ENCODE assay signal across 15 cellular contexts in genomic region chr9:105295986-105296385, GRCh38. TPM values are rescaled to one million over a fixed set of nuclear protein-coding genes. Genes with fewer than 3 reads are reported as not detected.
DNase-seq lines count a peak whose midpoint lies in the region; ATAC-seq and TF ChIP-seq lines count a peak whose summit lies in the region.
"Had no signal": no experiment of that assay in that cellular context is flagged by ENCODE, and none has a peak within 500 bp of the region (broad histone marks: within the 10 kb centered on the region; RNA-seq: fewer than 3 reads in every experiment).

No MANE protein-coding gene starts in this region.

- H3K14ac ChIP-seq in H9 (ENCODE audit: insufficient read depth, low read length) (no peak overlapping the region), neuronal stem cell (ENCODE audit: low read length) (no peak overlapping the region)

- H3K36me3 Mint-ChIP-seq in H9 (ENCODE audit: insufficient read depth in 1 of 3, low read depth in 3 of 3): peaks cover 10 to 22% (median 21%) of the 10 kb centered on the region in 3 experiments
- H3K36me3 Mint-ChIP-seq in stimulated activated naive B cell treated with anti-CD40 and anti-IgM and Interleukin-4, amounts not matched to agents 10 μg/mL and 1 μg/mL and 100 μg/mL, for 72 hours: peaks cover 5 to 12% of the 10 kb centered on the region in 2 donors
- H3K36me3 Mint-ChIP-seq: natural killer cell treated with Interleukin-12 subunit alpha and Interleukin-12 subunit beta and Interleukin-15 and Interleukin-18, amount 100 ng/mL, for 72 hours had no signal

- H3K4ac ChIP-seq in H9 (ENCODE audit: low read depth, low read length) (no peak overlapping the region), neuronal stem cell (ENCODE audit: low read length) (no peak overlapping the region)

- no peak for TF ChIP-seq POLR2A in gastrocnemius medialis (IDR thresholded peaks at IDR 0.05)

- peaks cover 77 to 81% of the 10 kb centered on the region in 2 experiments for H3K4me1 Mint-ChIP-seq in H9
- H3K4me1 Mint-ChIP-seq in stimulated activated naive B cell treated with anti-CD40 and anti-IgM and Interleukin-4, amounts not matched to agents 10 μg/mL and 1 μg/mL and 100 μg/mL, for 72 hours: peaks cover 1 to 16% of the 10 kb centered on the region in 2 donors

- no peaks in the 10 kb centered on the region for H3K9me3 Mint-ChIP-seq in H9
- no peaks in the 10 kb centered on the region for H3K9me3 Mint-ChIP-seq in stimulated activated naive B cell treated with anti-CD40 and anti-IgM and Interleukin-4, amounts not matched to agents 10 μg/mL and 1 μg/mL and 100 μg/mL, for 72 hours
- H3K9me3 Mint-ChIP-seq: activated naive CD8-positive, alpha-beta T cell treated with anti-CD3 and anti-CD28 coated beads, Interleukin-2, amount 10 ng/mL, durations not matched to agents 7 days and 5 days; natural killer cell treated with Interleukin-12 subunit alpha and Interleukin-12 subunit beta and Interleukin-15 and Interleukin-18, amount 100 ng/mL, for 72 hours had no signal

- H3K79me2 ChIP-seq in H9 (ENCODE audit: insufficient read depth, low read length): no peaks in the 10 kb centered on the region; the same call in 1 of the 2 replicates

- no peak overlapping the region for H3K18ac ChIP-seq in H9 (ENCODE audit: insufficient read length, low read depth, low read length)
- H3K18ac ChIP-seq in neuronal stem cell (ENCODE audit: low read length): no peak overlapping the region

- no CpG with 5 or more reads among the region's 4 CpGs for WGBS in H9 (ENCODE audit: extremely low coverage, insufficient read length, low lambda C conversion rate)
- no CpG with 5 or more reads among the region's 4 CpGs for WGBS in neuronal stem cell (ENCODE audit: extremely low coverage in 2 of 2, insufficient read length in 2 of 2, insufficient replicate concordance in 1 of 2), 2 donors

- H3K9me3 ChIP-seq in H9 (ENCODE audit: control insufficient read depth, low read depth, low read length) (no peaks in the 10 kb centered on the region), neuronal stem cell (replicated peaks in 1 of 2; ENCODE audit: control insufficient read depth in 2 of 2, insufficient read depth in 1 of 2, low read depth in 1 of 2, low read length in 2 of 2) (no peaks in the 10 kb centered on the region), gastrocnemius medialis (no peaks in the 10 kb centered on the region)
- H3K9me3 ChIP-seq: spleen had no signal

- no peaks in the 10 kb centered on the region for H3K36me3 ChIP-seq in neuronal stem cell (replicated peaks in 1 of 2; ENCODE audit: control insufficient read depth in 2 of 2, insufficient read depth in 2 of 2, low read length in 2 of 2)
- H3K36me3 ChIP-seq in gastrocnemius medialis: peaks cover 0 to 10% of the 10 kb centered on the region in 2 donors

- ATAC-seq in gastrocnemius medialis (no peak), HG02981 (IDR thresholded peaks at IDR 0.05; ENCODE audit: unreplicated experiment) (no peak), GM18517 (IDR thresholded peaks at IDR 0.05; ENCODE audit: unreplicated experiment) (no peak)
- no peak for ATAC-seq in stimulated activated naive B cell treated with anti-CD40 and anti-IgM and Interleukin-4, amounts not matched to agents 10 μg/mL and 1 μg/mL and 100 μg/mL, for 72 hours (replicated peaks)
- ATAC-seq: natural killer cell treated with Interleukin-12 subunit alpha and Interleukin-12 subunit beta and Interleukin-15 and Interleukin-18, amount 100 ng/mL, for 72 hours had no signal

- H3K27me3 Mint-ChIP-seq in H9 (ENCODE audit: low read depth): no peaks in the 10 kb centered on the region
- no peaks in the 10 kb centered on the region for H3K27me3 Mint-ChIP-seq in stimulated activated naive B cell treated with anti-CD40 and anti-IgM and Interleukin-4, amounts not matched to agents 10 μg/mL and 1 μg/mL and 100 μg/mL, for 72 hours

- H3K23me2 ChIP-seq in H9 (ENCODE audit: insufficient read length, low read depth, low read length, poor library complexity, severe bottlenecking): no peaks in the 10 kb centered on the region

- H3K4me3 Mint-ChIP-seq in H9: peak overlapping the region; percentile 38 to 39; a peak in 4 of 5 replicates
- no peak overlapping the region for H3K4me3 Mint-ChIP-seq in stimulated activated naive B cell treated with anti-CD40 and anti-IgM and Interleukin-4, amounts not matched to agents 10 μg/mL and 1 μg/mL and 100 μg/mL, for 72 hours
- H3K4me3 Mint-ChIP-seq: activated naive CD8-positive, alpha-beta T cell treated with anti-CD3 and anti-CD28 coated beads, Interleukin-2, amount 10 ng/mL, durations not matched to agents 7 days and 5 days; natural killer cell treated with Interleukin-12 subunit alpha and Interleukin-12 subunit beta and Interleukin-15 and Interleukin-18, amount 100 ng/mL, for 72 hours had no signal

- no peak overlapping the region for H3K56ac ChIP-seq in H9 (ENCODE audit: insufficient read length, low read depth, low read length)

- no peak overlapping the region for H2BK20ac ChIP-seq in H9 (ENCODE audit: low read depth, low read length, poor library complexity, severe bottlenecking)

- no peak overlapping the region for H2AFZ ChIP-seq in H9 (ENCODE audit: low read length)
- H2AFZ ChIP-seq in neuronal stem cell (ENCODE audit: low read length): peak overlapping the region; percentile 40

- peak overlapping the region; percentile 14 for H2BK120ac ChIP-seq in H9 (ENCODE audit: low read depth, low read length, poor library complexity, severe bottlenecking)
- H2BK120ac ChIP-seq in neuronal stem cell (ENCODE audit: low read depth, low read length): no peak overlapping the region

- H3K4me2 ChIP-seq in H9 (ENCODE audit: insufficient read depth, insufficient read length, low read length) (peak overlapping the region; percentile 24), neuronal stem cell (ENCODE audit: insufficient read depth, low read length, poor library complexity, severe bottlenecking) (no peak overlapping the region)

- no peaks in the 10 kb centered on the region for H3K27me3 ChIP-seq in H9 (ENCODE audit: insufficient read depth, low read length)
- H3K27me3 ChIP-seq in neuronal stem cell (ENCODE audit: control insufficient read depth in 3 of 3, insufficient read depth in 3 of 3, low read depth in 1 of 3, low read length in 3 of 3): no peaks in the 10 kb centered on the region
- no peaks in the 10 kb centered on the region for H3K27me3 ChIP-seq in gastrocnemius medialis
- H3K27me3 ChIP-seq: spleen had no signal

- H4K20me1 ChIP-seq in H9 (ENCODE audit: control insufficient read depth, insufficient read depth, insufficient read length): no peaks in the 10 kb centered on the region

- DNase-seq in H9 (no peak), amniotic epithelial cell (ENCODE audit: low read depth) (peak; percentile 13), fibroblast of mammary gland (ENCODE audit: low read depth) (peak; percentile 42), neuronal stem cell (ENCODE audit: low spot score) (no peak), gastrocnemius medialis (no peak)
- no peak for DNase-seq in stimulated activated naive B cell treated with anti-CD40 and anti-IgM and Interleukin-4, amounts not matched to agents 10 μg/mL and 1 μg/mL and 100 μg/mL, for 72 hours
- DNase-seq: activated CD8-positive, alpha-beta memory T cell treated with anti-CD3 and anti-CD28 coated beads, Interleukin-2, amount 50 U/mL, for 4 hours; activated naive CD8-positive, alpha-beta T cell treated with anti-CD3 and anti-CD28 coated beads, Interleukin-2, amount 10 ng/mL, durations not matched to agents 7 days and 5 days; HCEC 1CT; NCI-H1417; NCI-H526; spleen had no signal

- no peak overlapping the region for H2BK15ac ChIP-seq in H9 (ENCODE audit: low read depth, low read length)
- H2BK15ac ChIP-seq in neuronal stem cell (ENCODE audit: low read length): no peak overlapping the region

- H3K9ac ChIP-seq in H9 (ENCODE audit: extremely low read depth, insufficient read length, low read length) (peak overlapping the region; percentile 25), neuronal stem cell (ENCODE audit: low read depth, low read length, poor library complexity) (no peak overlapping the region)

- H3K23ac ChIP-seq in H9 (ENCODE audit: insufficient read length, low read depth, low read length) (no peak overlapping the region), neuronal stem cell (ENCODE audit: low read depth, low read length, poor library complexity) (no peak overlapping the region)

- H3K4me1 ChIP-seq in H9 (ENCODE audit: insufficient read depth, low read length) (peaks cover 10% of the 10 kb centered on the region), neuronal stem cell (ENCODE audit: control insufficient read depth in 2 of 2, insufficient read depth in 1 of 2, low read depth in 1 of 2, low read length in 2 of 2) (peaks cover 2 to 6% of the 10 kb centered on the region in 2 donors), gastrocnemius medialis (peaks cover 0 to 7% of the 10 kb centered on the region in 2 donors)

- H2BK12ac ChIP-seq in H9 (ENCODE audit: insufficient read length, low read depth, low read length) (no peak overlapping the region), neuronal stem cell (ENCODE audit: low read length) (no peak overlapping the region)

- H3K27ac Mint-ChIP-seq in H9: peak overlapping the region; percentile 76 to 95 (median 93)
- H3K27ac Mint-ChIP-seq in stimulated activated naive B cell treated with anti-CD40 and anti-IgM and Interleukin-4, amounts not matched to agents 10 μg/mL and 1 μg/mL and 100 μg/mL, for 72 hours: no peak overlapping the region
- H3K27ac Mint-ChIP-seq: activated naive CD8-positive, alpha-beta T cell treated with anti-CD3 and anti-CD28 coated beads, Interleukin-2, amount 10 ng/mL, durations not matched to agents 7 days and 5 days; natural killer cell treated with Interleukin-12 subunit alpha and Interleukin-12 subunit beta and Interleukin-15 and Interleukin-18, amount 100 ng/mL, for 72 hours had no signal

- H2BK5ac ChIP-seq in H9 (ENCODE audit: insufficient read length, low read length) (no peak overlapping the region), neuronal stem cell (ENCODE audit: low read length) (no peak overlapping the region)

- no peak for TF ChIP-seq CTCF in H9 (conservative IDR thresholded peaks at IDR 0.05)
- no peak for TF ChIP-seq CTCF in fibroblast of mammary gland (conservative IDR thresholded peaks at IDR 0.05; ENCODE audit: control insufficient read depth, insufficient read depth, low read depth, low read length)
- no peak for TF ChIP-seq CTCF in gastrocnemius medialis (IDR thresholded peaks at IDR 0.05 in 4 of 5, conservative IDR thresholded peaks at IDR 0.05 in 1 of 5)

- H4K8ac ChIP-seq in H9 (replicated peaks; ENCODE audit: insufficient read length, low read depth, low read length) (no peak overlapping the region), neuronal stem cell (ENCODE audit: low read depth, low read length) (no peak overlapping the region)

- intact Hi-C loops in gastrocnemius medialis (cut with DNase I; ENCODE audit: low total_unique reads): no loop called here

- no peak overlapping the region for H2AK5ac ChIP-seq in H9 (ENCODE audit: insufficient read length, low read length)
- H2AK5ac ChIP-seq in neuronal stem cell (ENCODE audit: low read depth, low read length): no peak overlapping the region

- no peaks in the 10 kb centered on the region for H3K79me1 ChIP-seq in H9 (ENCODE audit: insufficient read depth, low read depth, low read length, poor library complexity, severe bottlenecking)
- H3K79me1 ChIP-seq in neuronal stem cell (ENCODE audit: low read depth, low read length): no peaks in the 10 kb centered on the region

- no peak overlapping the region for H4K91ac ChIP-seq in H9 (ENCODE audit: insufficient read length, low read depth, low read length)
- H4K91ac ChIP-seq in neuronal stem cell (ENCODE audit: low read depth, low read length, poor library complexity): no peak overlapping the region

- in situ Hi-C loops in gastrocnemius medialis (cut with MboI; ENCODE audit: low sequenced_read_pairs in 4 of 4): loop anchor here in 1 of 4 donors (25.0 kb wide), 1 partner anchor 91 kb away; no protein-coding TSS in a partner anchor

- H3K27ac ChIP-seq in H9 (ENCODE audit: insufficient read length, low read depth, low read length): peak overlapping the region; percentile 87
- no peak overlapping the region for H3K27ac ChIP-seq in neuronal stem cell (replicated peaks; ENCODE audit: low read length)
- H3K27ac ChIP-seq in gastrocnemius medialis: no peak overlapping the region

- H4K5ac ChIP-seq in H9 (ENCODE audit: insufficient read length, low read depth, low read length): no peak overlapping the region

- peak overlapping the region; percentile 75 for H3T11ph ChIP-seq in H9 (ENCODE audit: low read length)

- no peak overlapping the region for H3K4me3 ChIP-seq in fibroblast of mammary gland (ENCODE audit: control insufficient read depth, low read depth, low read length)
- no peak overlapping the region for H3K4me3 ChIP-seq in neuronal stem cell (ENCODE audit: low read length in 2 of 2)
- H3K4me3 ChIP-seq in gastrocnemius medialis: no peak overlapping the region
- H3K4me3 ChIP-seq: spleen had no signal

RNA-seq across cellular contexts. Expression of gene SLC44A1, which starts 51.5 kb away (rescaled TPM):
- total RNA-seq in H9 (2021) (59.6 and 60.7 TPM in 2 replicates), gastrocnemius medialis (10 to 100 TPM in 3 of 4 donors, 1 to 10 TPM in 1; 5.4 to 15.9 (median 11.3) TPM)
- 12.8 TPM for polyA plus RNA-seq in neuronal stem cell (2013, experiment 1 of 2)
- 13.4 TPM for polyA plus RNA-seq in neuronal stem cell (2013, experiment 2 of 2)

Comparison
In these comparisons a context has a peak if more than half of its experiments do, and no peak if none do; other contexts are left out.
1. DNase-seq: peak in amniotic epithelial cell (single experiment) and fibroblast of mammary gland (single experiment); none in H9 (single experiment), neuronal stem cell (single experiment), gastrocnemius medialis (0 of 2) and stimulated activated naive B cell treated with anti-CD40 and anti-IgM and Interleukin-4, amounts not matched to agents 10 μg/mL and 1 μg/mL and 100 μg/mL, for 72 hours (single experiment).
2. H3K4me3 Mint-ChIP-seq: peak in H9 (2 of 2); none in stimulated activated naive B cell treated with anti-CD40 and anti-IgM and Interleukin-4, amounts not matched to agents 10 μg/mL and 1 μg/mL and 100 μg/mL, for 72 hours (0 of 2).